Comparison of ENCODE assay signal across 13 cellular contexts in genomic region chr16:83903739-83904138, GRCh38. TPM values are rescaled to one million over a fixed set of nuclear protein-coding genes. Genes with fewer than 3 reads are reported as not detected.
DNase-seq lines count a peak whose midpoint lies in the region; ATAC-seq and TF ChIP-seq lines count a peak whose summit lies in the region.
"Had no signal": no experiment of that assay in that cellular context is flagged by ENCODE, and none has a peak within 500 bp of the region (broad histone marks: within the 10 kb centered on the region; RNA-seq: fewer than 3 reads in every experiment).

No MANE protein-coding gene starts in this region.

- TF ChIP-seq EP300 in suprapubic skin (IDR thresholded peaks at IDR 0.05), result no peak

- TF ChIP-seq CTCF in suprapubic skin (IDR thresholded peaks at IDR 0.05) (no peak), spleen (IDR thresholded peaks at IDR 0.05 in 8 of 11, conservative IDR thresholded peaks at IDR 0.05 in 3 of 11) (no peak)

- intact Hi-C loops in spleen (cut with DNase I; ENCODE audit: low total_unique reads), result no loop called here

- H3K27ac ChIP-seq in subcutaneous abdominal adipose tissue (ENCODE audit: low read depth, low read length), result peak overlapping the region; percentile 86
- H3K27ac ChIP-seq in suprapubic skin, result no peak overlapping the region
- no peak overlapping the region for H3K27ac ChIP-seq in spleen
- H3K27ac ChIP-seq: thoracic aorta had no signal

- 67% methylated on average over 10 of the region's 10 CpGs for WGBS in suprapubic skin
- 85 to 89% (median 87%) methylated on average over 10 of the region's 10 CpGs for WGBS in spleen, 5 donors

- TF ChIP-seq POLR2A in suprapubic skin (IDR thresholded peaks at IDR 0.05), result no peak
- no peak for TF ChIP-seq POLR2A in spleen (IDR thresholded peaks at IDR 0.05)

- H3K4me1 ChIP-seq in endocrine pancreas (ENCODE audit: control insufficient read depth, insufficient read depth, low read length), result peaks cover 27% of the 10 kb centered on the region
- H3K4me1 ChIP-seq in subcutaneous abdominal adipose tissue (ENCODE audit: control insufficient read depth in 5 of 5, insufficient read depth in 5 of 5, low read length in 5 of 5), result peaks cover 0 to 41% (median 36%) of the 10 kb centered on the region in 5 donors
- H3K4me1 ChIP-seq in suprapubic skin, result peaks cover 18% of the 10 kb centered on the region
- peaks cover 6 to 53% (median 20%) of the 10 kb centered on the region in 6 donors for H3K4me1 ChIP-seq in spleen

- H3K36me3 ChIP-seq in endocrine pancreas (ENCODE audit: control insufficient read depth, insufficient read depth, low read length) (no peaks in the 10 kb centered on the region), subcutaneous abdominal adipose tissue (ENCODE audit: control insufficient read depth in 5 of 5, insufficient read depth in 5 of 5, low read length in 5 of 5) (peaks cover 2 to 20% (median 16%) of the 10 kb centered on the region in 5 donors), suprapubic skin (peaks cover 15% of the 10 kb centered on the region), spleen (peaks cover 0 to 51% (median 14%) of the 10 kb centered on the region in 6 donors)

- no peak for ATAC-seq in HG03175 (IDR thresholded peaks at IDR 0.05; ENCODE audit: unreplicated experiment)

- H3K9ac ChIP-seq in endocrine pancreas (ENCODE audit: control insufficient read depth, insufficient read depth, low read length) (no peak overlapping the region), subcutaneous abdominal adipose tissue (ENCODE audit: low read length in 5 of 5) (peak overlapping the region in 3 of 5 donors; percentile 9 to 49 (median 25))

- H3K4me3 ChIP-seq in endocrine pancreas (ENCODE audit: control insufficient read depth, insufficient read depth, low read length), result peak overlapping the region; percentile 40
- no peak overlapping the region for H3K4me3 ChIP-seq in subcutaneous abdominal adipose tissue (ENCODE audit: low read depth in 1 of 5, low read length in 5 of 5)
- H3K4me3 ChIP-seq in suprapubic skin, result no peak overlapping the region
- no peak overlapping the region for H3K4me3 ChIP-seq in spleen
- H3K4me3 ChIP-seq: thoracic aorta had no signal

- DNase-seq in NCI-H1092 (lab: John Stamatoyannopoulos, UW), result peak; percentile 4
- no peak for DNase-seq in NCI-H1092 treated with DMSO at 0.1 percent for 48 hours (lab: John Stamatoyannopoulos, UW)
- peak; percentile 81 for DNase-seq in left kidney (ENCODE audit: low read depth, low spot score)
- DNase-seq in suprapubic skin (ENCODE audit: low spot score in 2 of 2), result no peak
- DNase-seq in spleen, result no peak
- DNase-seq: 8988T; activated CD4-positive, CD25-positive, alpha-beta regulatory T cell; Calu3; effector CD8-positive, alpha-beta T cell had no signal

- H3K27me3 ChIP-seq in endocrine pancreas (ENCODE audit: control insufficient read depth, insufficient read depth, low read length), result no peaks in the 10 kb centered on the region
- no peaks in the 10 kb centered on the region for H3K27me3 ChIP-seq in subcutaneous abdominal adipose tissue (ENCODE audit: control insufficient read depth in 5 of 5, insufficient read depth in 4 of 5, low read length in 5 of 5)
- H3K27me3 ChIP-seq in suprapubic skin, result no peaks in the 10 kb centered on the region
- no peaks in the 10 kb centered on the region for H3K27me3 ChIP-seq in spleen (replicated peaks in 1 of 7)

- H3K9me3 ChIP-seq in endocrine pancreas (ENCODE audit: control insufficient read depth, low read length) (no peaks in the 10 kb centered on the region), subcutaneous abdominal adipose tissue (ENCODE audit: control insufficient read depth in 5 of 5, low read length in 5 of 5) (no peaks in the 10 kb centered on the region), suprapubic skin (no peaks in the 10 kb centered on the region), spleen (no peaks in the 10 kb centered on the region)
- H3K9me3 ChIP-seq: thoracic aorta had no signal

RNA-seq across cellular contexts. Expression of gene MLYCD, which starts 4.8 kb away (rescaled TPM):
- total RNA-seq in suprapubic skin (10 to 100 TPM in 1 of 4 donors, 1 to 10 TPM in 3; 4.4 to 23.7 (median 5.7) TPM), spleen (10 to 100 TPM in 4 of 7 donors, 1 to 10 TPM in 3; 6.1 to 14.3 (median 10.1) TPM)
- 1 to 10 TPM; 2.0 to 2.9 (median 2.1) TPM for polyA plus RNA-seq in spleen

RNA-seq across cellular contexts. Expression of gene OSGIN1, which starts 49.3 kb away (rescaled TPM):
- total RNA-seq in suprapubic skin (1 to 10 TPM; 1.0 to 2.2 (median 1.5) TPM), spleen (10 to 100 TPM in 2 of 7 donors, 1 to 10 TPM in 5; 4.7 to 13.5 (median 9.5) TPM)
- polyA plus RNA-seq in spleen, result 10 to 100 TPM in 1 of 3 donors, 1 to 10 TPM in 2; 2.3 to 13.2 (median 6.1) TPM

Comparison
In these comparisons a context has a peak if more than half of its experiments do, and no peak if none do; other contexts are left out.
1. DNase-seq: peak in NCI-H1092 (single experiment) and left kidney (single experiment); none in NCI-H1092 treated with DMSO at 0.1 percent for 48 hours (single experiment), suprapubic skin (0 of 2) and spleen (single experiment).